ENCODE assay signal across 34 cellular contexts in the genomic region with DNA sequence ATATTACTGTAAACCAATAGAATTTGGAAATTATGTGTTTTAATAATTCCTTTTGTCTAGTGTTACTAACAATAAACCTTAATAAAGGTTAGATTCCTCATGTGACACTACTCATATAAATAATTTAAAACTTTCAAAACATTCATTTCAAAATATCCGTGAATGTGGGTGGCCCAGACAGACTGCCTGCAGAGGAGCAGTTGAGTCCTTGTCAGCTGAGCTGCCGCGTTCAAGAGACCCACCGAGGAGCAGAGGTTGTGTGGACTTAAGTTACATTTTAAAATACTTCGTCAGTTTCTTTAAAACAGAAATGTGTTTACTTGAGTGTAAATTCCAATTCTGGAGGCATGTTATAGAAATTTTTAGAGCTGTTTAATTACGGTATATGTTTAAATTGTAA.
"Had no signal": no experiment of that assay in that cellular context is flagged by ENCODE, and none has a peak within 500 bp of the region (broad histone marks: within the 10 kb centered on the region; RNA-seq: fewer than 3 reads in every experiment).

No MANE protein-coding gene starts in this region.

- H3K27ac ChIP-seq: KMS-11 had no signal

- DNase-seq: Karpas-422, Kasumi-1, KG1, MG63, MM.1S, MV-4-11, NCI-H1048, NCI-H1092, NCI-H1092 treated with DMSO at 0.1 percent for 48 hours, NCI-H1105, NCI-H1105 treated with DMSO at 0.1 percent for 48 hours, NCI-H1417, NCI-H1417 treated with DMSO at 0.1 percent for 48 hours, NCI-H1436, NCI-H1436 treated with DMSO at 0.1 percent for 48 hours, NCI-H146, NCI-H1694, NCI-H1694 treated with DMSO at 0.1 percent for 48 hours, NCI-H187, NCI-H187 treated with DMSO at 0.1 percent for 48 hours, NCI-H1930, NCI-H2029, NCI-H2029 treated with DMSO at 0.1 percent for 48 hours, NCI-H2081, NCI-H2081 treated with DMSO at 0.1 percent for 48 hours, NCI-H2107, NCI-H2171, NCI-H2171 treated with DMSO at 0.1 percent for 48 hours, NCI-H2227 treated with DMSO at 0.1 percent for 48 hours, NCI-H226, NCI-H345, NCI-H446, NCI-H446 treated with DMSO at 0.1 percent for 48 hours had no signal

- H3K4me3 ChIP-seq: MG63 had no signal

- H3K27me3 ChIP-seq: MG63 had no signal
